Comparison of ENCODE assay signal across 8 cellular contexts in genomic region chr15:90686435-90687218, GRCh38. TPM values are rescaled to one million over a fixed set of nuclear protein-coding genes. Genes with fewer than 3 reads are reported as not detected.
DNase-seq lines count a peak whose midpoint lies in the region; ATAC-seq and TF ChIP-seq lines count a peak whose summit lies in the region.

No MANE protein-coding gene starts in this region.

- H3K27me3 ChIP-seq in hepatocyte, result no peaks in the 10 kb centered on the region
- H3K27me3 ChIP-seq in Karpas-422 (ENCODE audit: low read length), result no peaks in the 10 kb centered on the region

- H3K9me2 ChIP-seq in hepatocyte (replicated peaks; ENCODE audit: insufficient read depth), result no peaks in the 10 kb centered on the region
- H3K9me2 ChIP-seq in Karpas-422 (replicated peaks; ENCODE audit: insufficient read depth, low read length), result no peaks in the 10 kb centered on the region

- no peaks in the 10 kb centered on the region for H3K36me3 ChIP-seq in hepatocyte (replicated peaks; ENCODE audit: insufficient read depth, low read depth)
- H3K36me3 ChIP-seq in Karpas-422 (ENCODE audit: insufficient read depth, low read length), result no peaks in the 10 kb centered on the region

- H3K36me3 Mint-ChIP-seq in activated T-cell treated with anti-CD3 and anti-CD28 coated beads, Interleukin-2, amount 50 U/mL, for 72 hours (ENCODE audit: insufficient read depth in 2 of 2), result peaks cover 0 to 4% of the 10 kb centered on the region in 2 donors

- POLR2A ChIA-PET in GM10248 (lab: Yijun Ruan, JAX), result no interaction called here

- H4K20me1 ChIP-seq in hepatocyte (ENCODE audit: insufficient read depth, poor library complexity, severe bottlenecking) (no peaks in the 10 kb centered on the region), Karpas-422 (ENCODE audit: insufficient read depth, low read depth, low read length) (no peaks in the 10 kb centered on the region)

- H3K4me1 ChIP-seq in hepatocyte (ENCODE audit: insufficient read depth) (no peaks in the 10 kb centered on the region), Karpas-422 (ENCODE audit: low read length) (peaks cover 5% of the 10 kb centered on the region; the same call in 1 of the 2 replicates)

- no peak overlapping the region for H2AFZ ChIP-seq in hepatocyte
- H2AFZ ChIP-seq in Karpas-422 (ENCODE audit: low read length), result no peak overlapping the region

- H3K79me2 ChIP-seq in hepatocyte (no peaks in the 10 kb centered on the region), Karpas-422 (ENCODE audit: low read length) (no peaks in the 10 kb centered on the region)

- H3K4me2 ChIP-seq in hepatocyte (no peak overlapping the region), Karpas-422 (ENCODE audit: low read depth, low read length, poor library complexity, severe bottlenecking) (no peak overlapping the region)

- H3K9ac ChIP-seq in Karpas-422 (ENCODE audit: low read length), result no peak overlapping the region

- H3K9me3 ChIP-seq in hepatocyte (ENCODE audit: low read depth), result no peaks in the 10 kb centered on the region
- no peaks in the 10 kb centered on the region for H3K9me3 ChIP-seq in Karpas-422 (ENCODE audit: low read length)

- DNase-seq in GM10248 (ENCODE audit: extremely low spot score) (peak; percentile 57), NCI-H2081 (lab: John Stamatoyannopoulos, UW) (no peak), D341Med (ENCODE audit: low spot score) (no peak), hepatocyte (ENCODE audit: low spot score) (no peak), Karpas-422 (no peak)
- DNase-seq in activated T-cell treated with anti-CD3 and anti-CD28 coated beads, Interleukin-2, amount 50 U/mL, for 72 hours, result peak; percentile 48 to 51

- CTCF ChIA-PET in GM10248 (lab: Yijun Ruan, JAX), result interaction anchor here (0.8 to 1.7 kb wide), 4 partner anchors 11 to 200 kb away, joined by 3 to 4 read pairs (median 3); no protein-coding TSS in a partner anchor

- H3K27me3 Mint-ChIP-seq in activated T-cell treated with anti-CD3 and anti-CD28 coated beads, Interleukin-2, amount 50 U/mL, for 72 hours (ENCODE audit: low read depth), result peaks cover 7% of the 10 kb centered on the region

- H3K4me1 Mint-ChIP-seq in activated T-cell treated with anti-CD3 and anti-CD28 coated beads, Interleukin-2, amount 50 U/mL, for 72 hours (ENCODE audit: low read depth), result peaks cover 42% of the 10 kb centered on the region

- ATAC-seq in GM19452 (IDR thresholded peaks at IDR 0.05; ENCODE audit: unreplicated experiment), result peak; percentile 87
- peak; percentile 88 for ATAC-seq in HG03354 (IDR thresholded peaks at IDR 0.05; ENCODE audit: poor library complexity, severe bottlenecking, unreplicated experiment)
- peak; percentile 95 to 96 for ATAC-seq in activated T-cell treated with anti-CD3 and anti-CD28 coated beads, Interleukin-2, amount 50 U/mL, for 72 hours (replicated peaks in 1 of 2)

- TF ChIP-seq CTCF in GM10248 (IDR thresholded peaks at IDR 0.05; ENCODE audit: control extremely low read depth, extremely low read depth, low read depth, missing control alignments) (no peak), hepatocyte (IDR thresholded peaks at IDR 0.05; ENCODE audit: poor library complexity) (no peak)

- no peak overlapping the region for H3K27ac ChIP-seq in hepatocyte
- H3K27ac ChIP-seq in Karpas-422 (ENCODE audit: low read length), result no peak overlapping the region

- no peaks in the 10 kb centered on the region for H3K9me3 Mint-ChIP-seq in activated T-cell treated with anti-CD3 and anti-CD28 coated beads, Interleukin-2, amount 50 U/mL, for 72 hours

- H3K4me3 ChIP-seq in hepatocyte, result no peak overlapping the region
- no peak overlapping the region for H3K4me3 ChIP-seq in Karpas-422 (ENCODE audit: low read length)

- H3K27ac Mint-ChIP-seq in activated T-cell treated with anti-CD3 and anti-CD28 coated beads, Interleukin-2, amount 50 U/mL, for 72 hours, result peak overlapping the region; percentile 94

- 72% methylated on average over 3 of the region's 3 CpGs for WGBS in hepatocyte (ENCODE audit: low lambda C conversion rate, missing lambda C conversion rate)

- H3K4me3 Mint-ChIP-seq in activated T-cell treated with anti-CD3 and anti-CD28 coated beads, Interleukin-2, amount 50 U/mL, for 72 hours, result peak overlapping the region; percentile 26 to 75

RNA-seq across cellular contexts. Expression of gene BLM, which starts 30.5 kb away (rescaled TPM):
- total RNA-seq in activated T-cell treated with anti-CD3 and anti-CD28 coated beads, Interleukin-2, amount 50 U/mL, for 72 hours, result 100 to 1,000 TPM in 1 of 2 donors, 10 to 100 TPM in 1; 90.9 to 101 TPM
- total RNA-seq in hepatocyte, result 3.5 and 4.3 TPM in 2 replicates
- 1.7 and 2.9 TPM in 2 replicates for polyA plus RNA-seq in hepatocyte
- total RNA-seq in Karpas-422 (2014; rRNA removed; shearing (Covaris generic); ENCODE audit: low replicate concordance), result 15.4 and 33.5 TPM in 2 replicates

Comparison
In these comparisons a context has a peak if more than half of its experiments do, and no peak if none do; other contexts are left out.
1. DNase-seq: peak in GM10248 (single experiment) and activated T-cell treated with anti-CD3 and anti-CD28 coated beads, Interleukin-2, amount 50 U/mL, for 72 hours (2 of 2); none in NCI-H2081 (0 of 2), D341Med (single experiment), hepatocyte (single experiment) and Karpas-422 (single experiment).
2. Peak in every context shown above with its lines, with median percentiles within 50 percentile points of each other: ATAC-seq.